ENCODE assay signal across 17 cellular contexts in genomic region chr7:28787116-28787515, GRCh38.
A peak's percentile ranks its signal among the peaks of the same experiment; 100 is the strongest.
DNase-seq lines count a peak whose midpoint lies in the region; ATAC-seq and TF ChIP-seq lines count a peak whose summit lies in the region.
"Had no signal": no experiment of that assay in that cellular context is flagged by ENCODE, and none has a peak within 500 bp of the region (broad histone marks: within the 10 kb centered on the region; RNA-seq: fewer than 3 reads in every experiment).

No MANE protein-coding gene starts in this region.

- H3K4me2 ChIP-seq in H9 (ENCODE audit: insufficient read depth, insufficient read length, low read length) = no peak overlapping the region
- H3K4me2 ChIP-seq: PC-9 had no signal

- no peaks in the 10 kb centered on the region for H3K23me2 ChIP-seq in H9 (ENCODE audit: insufficient read length, low read depth, low read length, poor library complexity, severe bottlenecking)

- H3K56ac ChIP-seq in H9 (ENCODE audit: insufficient read length, low read depth, low read length) = no peak overlapping the region

- no peak overlapping the region for H3K4me3 ChIP-seq in GM12865 (ENCODE audit: low read depth, low read length)
- H3K4me3 ChIP-seq: PC-9 had no signal

- TF ChIP-seq CTCF in GM12865 (IDR thresholded peaks at IDR 0.05; ENCODE audit: insufficient read depth, low read depth, low read length, missing control alignments) (no peak), activated B cell treated with CpG ODN at 0.5 μM for 24 hours (IDR thresholded peaks at IDR 0.05) (no peak), H9 (conservative IDR thresholded peaks at IDR 0.05) (no peak)

- no peak overlapping the region for H4K8ac ChIP-seq in H9 (replicated peaks; ENCODE audit: insufficient read length, low read depth, low read length)

- H2BK15ac ChIP-seq in H9 (ENCODE audit: low read depth, low read length) = no peak overlapping the region

- H3K36me3 Mint-ChIP-seq in activated B cell treated with CpG ODN at 0.5 μM for 24 hours (ENCODE audit: low read depth) (no peaks in the 10 kb centered on the region), naive B cell (no peaks in the 10 kb centered on the region), H9 (ENCODE audit: insufficient read depth in 1 of 3, low read depth in 3 of 3) (no peaks in the 10 kb centered on the region)

- ATAC-seq in activated B cell treated with CpG ODN at 0.5 μM for 24 hours (ENCODE audit: low read depth) = peak; percentile 61
- ATAC-seq in naive B cell (ENCODE audit: low read depth in 2 of 2) = peak; percentile 43 to 52
- no peak for ATAC-seq in GM18502 (IDR thresholded peaks at IDR 0.05; ENCODE audit: poor library complexity, unreplicated experiment)
- ATAC-seq: HCT116 had no signal

- H3K4me1 ChIP-seq in H9 (ENCODE audit: insufficient read depth, low read length) = no peaks in the 10 kb centered on the region

- no peak overlapping the region for H4K5ac ChIP-seq in H9 (ENCODE audit: insufficient read length, low read depth, low read length)

- no peak overlapping the region for H2BK5ac ChIP-seq in H9 (ENCODE audit: insufficient read length, low read length)

- H3K4me3 Mint-ChIP-seq in activated B cell treated with CpG ODN at 0.5 μM for 24 hours = no peak overlapping the region
- peak overlapping the region in 1 of 8 donors; percentile 46 for H3K4me3 Mint-ChIP-seq in naive B cell
- H3K4me3 Mint-ChIP-seq in H9 = no peak overlapping the region

- H3K18ac ChIP-seq in H9 (ENCODE audit: insufficient read length, low read depth, low read length) = no peak overlapping the region

- no peak overlapping the region for H3K14ac ChIP-seq in H9 (ENCODE audit: insufficient read depth, low read length)

- no peak overlapping the region for H3K4ac ChIP-seq in H9 (ENCODE audit: low read depth, low read length)

- H3K79me1 ChIP-seq in H9 (ENCODE audit: insufficient read depth, low read depth, low read length, poor library complexity, severe bottlenecking) = no peaks in the 10 kb centered on the region

- H2BK20ac ChIP-seq in H9 (ENCODE audit: low read depth, low read length, poor library complexity, severe bottlenecking) = no peak overlapping the region

- intact Hi-C loops in activated B cell treated with CpG ODN at 0.5 μM for 24 hours (cut with micrococcal nuclease) = loop anchor here (1.0 kb wide), 1 partner anchor 28 kb away; no protein-coding TSS in a partner anchor

- H4K20me1 ChIP-seq in H9 (ENCODE audit: control insufficient read depth, insufficient read depth, insufficient read length) = no peaks in the 10 kb centered on the region

- no peak overlapping the region for H2AK5ac ChIP-seq in H9 (ENCODE audit: insufficient read length, low read length)

- no peaks in the 10 kb centered on the region for H3K79me2 ChIP-seq in H9 (ENCODE audit: insufficient read depth, low read length)

- no peak overlapping the region for H2BK120ac ChIP-seq in H9 (ENCODE audit: low read depth, low read length, poor library complexity, severe bottlenecking)

- no peak overlapping the region for H4K91ac ChIP-seq in H9 (ENCODE audit: insufficient read length, low read depth, low read length)

- CTCF ChIA-PET in activated B cell treated with CpG ODN at 0.5 μM for 24 hours (lab: Charles Lee) = no interaction called here

- H3K27me3 ChIP-seq in H9 (ENCODE audit: insufficient read depth, low read length) = no peaks in the 10 kb centered on the region

- H3K27ac ChIP-seq in H9 (ENCODE audit: insufficient read length, low read depth, low read length) = no peak overlapping the region
- H3K27ac ChIP-seq: C4-2B, PC-9 had no signal

- H3K9me3 ChIP-seq in H9 (ENCODE audit: control insufficient read depth, low read depth, low read length) = no peaks in the 10 kb centered on the region

- DNase-seq in GM12865 (ENCODE audit: low read depth) (peak; percentile 20), MV-4-11 (lab: John Stamatoyannopoulos, UW) (peak; percentile 67), activated B cell treated with CpG ODN at 0.5 μM for 24 hours (no peak), naive B cell (no peak), H9 (no peak)
- no peak for DNase-seq in central memory CD4-positive, alpha-beta T cell
- DNase-seq: Calu3, DND-41, GF-D8, NCI-H1092 treated with DMSO at 0.1 percent for 48 hours, NCI-H187, NCI-H2171 treated with DMSO at 0.1 percent for 48 hours, PC-9, T-helper 9 cell had no signal

- H3K9ac ChIP-seq in H9 (ENCODE audit: extremely low read depth, insufficient read length, low read length) = no peak overlapping the region

- H2AFZ ChIP-seq in H9 (ENCODE audit: low read length) = no peak overlapping the region
- H2AFZ ChIP-seq: PC-9 had no signal

- H3K27ac Mint-ChIP-seq in activated B cell treated with CpG ODN at 0.5 μM for 24 hours (no peak overlapping the region), naive B cell (peak overlapping the region in 2 of 6 donors; percentile 17 to 31), H9 (no peak overlapping the region)

- H3K9me3 Mint-ChIP-seq in activated B cell treated with CpG ODN at 0.5 μM for 24 hours (no peaks in the 10 kb centered on the region), naive B cell (peaks cover 0 to 4% (median 0%) of the 10 kb centered on the region in 7 donors), H9 (no peaks in the 10 kb centered on the region; a peak in 1 of 5 replicates)

- H3K4me1 Mint-ChIP-seq in activated B cell treated with CpG ODN at 0.5 μM for 24 hours (peaks cover 36% of the 10 kb centered on the region), naive B cell (peaks cover 15 to 31% (median 23%) of the 10 kb centered on the region in 3 donors), H9 (no peaks in the 10 kb centered on the region)

- no peak overlapping the region for H3K23ac ChIP-seq in H9 (ENCODE audit: insufficient read length, low read depth, low read length)

- H3T11ph ChIP-seq in H9 (ENCODE audit: low read length) = no peak overlapping the region

- POLR2A ChIA-PET in activated B cell treated with CpG ODN at 0.5 μM for 24 hours (lab: Charles Lee) = interaction anchor here (0.9 kb wide), 1 partner anchor 22 kb away, joined by 4 read pairs; no protein-coding TSS in a partner anchor

- H2BK12ac ChIP-seq in H9 (ENCODE audit: insufficient read length, low read depth, low read length) = no peak overlapping the region

- H3K27me3 Mint-ChIP-seq in activated B cell treated with CpG ODN at 0.5 μM for 24 hours (no peaks in the 10 kb centered on the region), naive B cell (peaks cover 5 to 17% (median 7%) of the 10 kb centered on the region in 3 donors), H9 (ENCODE audit: low read depth) (no peaks in the 10 kb centered on the region)

Comparison
In these comparisons a context has a peak if more than half of its experiments do, and no peak if none do; other contexts are left out.
1. DNase-seq: peak in GM12865 (single experiment) and MV-4-11 (single experiment); none in activated B cell treated with CpG ODN at 0.5 μM for 24 hours (single experiment), naive B cell (single experiment), H9 (single experiment) and central memory CD4-positive, alpha-beta T cell (single experiment).